ENCODE assay signal across 9 cellular contexts in the genomic region with DNA sequence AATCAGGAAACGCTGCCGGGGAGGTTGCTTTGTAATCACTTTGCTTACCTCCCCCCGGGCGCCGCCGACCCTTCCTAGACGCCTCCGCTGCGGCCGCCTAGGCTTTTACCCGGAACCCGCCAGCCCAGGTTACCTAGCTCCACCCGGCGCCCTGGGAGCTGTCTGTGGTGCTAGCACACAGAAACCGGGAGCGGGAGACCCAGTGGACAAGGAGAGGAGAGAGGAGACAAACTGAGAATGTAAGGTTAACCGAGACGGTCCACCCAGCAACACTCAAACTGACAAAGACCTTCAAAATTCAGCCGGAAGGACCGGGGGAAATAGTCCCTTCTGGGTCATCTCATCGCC. TPM values are rescaled to one million over a fixed set of nuclear protein-coding genes. Genes with fewer than 3 reads are reported as not detected.
DNase-seq lines count a peak whose midpoint lies in the region; ATAC-seq, FAIRE-seq and TF ChIP-seq lines count a peak whose summit lies in the region.
"Had no signal": no experiment of that assay in that cellular context is flagged by ENCODE, and none has a peak within 500 bp of the region (broad histone marks: within the 10 kb centered on the region; RNA-seq: fewer than 3 reads in every experiment).

No MANE protein-coding gene starts in this region.

- TF ChIP-seq CTCF in GM10266 (IDR thresholded peaks at IDR 0.05; ENCODE audit: control insufficient read depth, insufficient read depth, low read depth, missing control alignments): no peak
- TF ChIP-seq CTCF in PC-3 (conservative IDR thresholded peaks at IDR 0.05; ENCODE audit: low read depth, low read length): no peak
- TF ChIP-seq CTCF in esophagus squamous epithelium (IDR thresholded peaks at IDR 0.05): no peak
- no peak for TF ChIP-seq CTCF in osteocyte (IDR thresholded peaks at IDR 0.05)

- H3K4me3 ChIP-seq in PC-3 (ENCODE audit: low read length): no peak overlapping the region
- peak overlapping the region in 3 of 4 donors; percentile 7 to 59 (median 22) for H3K4me3 ChIP-seq in esophagus squamous epithelium

- peak; percentile 92 for ATAC-seq in PC-3

- H2AFZ ChIP-seq in PC-3 (ENCODE audit: low read length): no peak overlapping the region

- H3K4me1 ChIP-seq in PC-3 (ENCODE audit: insufficient read depth, low read length) (no peaks in the 10 kb centered on the region), esophagus squamous epithelium (peaks cover 0 to 24% (median 11%) of the 10 kb centered on the region in 3 donors)

- FAIRE-seq in GM12892 (lab: Jason Lieb, UNC): no peak

- H3F3A ChIP-seq in PC-3 (ENCODE audit: low read length, unreplicated experiment): no peaks in the 10 kb centered on the region

- H3K4me1 Mint-ChIP-seq in osteocyte (ENCODE audit: unreplicated experiment): peaks cover 10% of the 10 kb centered on the region

- H4K20me1 ChIP-seq in PC-3 (ENCODE audit: low read length): no peaks in the 10 kb centered on the region

- no peaks in the 10 kb centered on the region for H3K36me3 ChIP-seq in PC-3 (ENCODE audit: low read depth, low read length)
- no peaks in the 10 kb centered on the region for H3K36me3 ChIP-seq in esophagus squamous epithelium

- H3K27ac Mint-ChIP-seq in osteocyte (ENCODE audit: unreplicated experiment): no peak overlapping the region

- TF ChIP-seq POLR2A in esophagus squamous epithelium (IDR thresholded peaks at IDR 0.05): no peak
- no peak for TF ChIP-seq POLR2A in GM12892 (IDR thresholded peaks at IDR 0.05; ENCODE audit: low read depth, low read length)

- no peaks in the 10 kb centered on the region for H3K79me2 ChIP-seq in PC-3 (ENCODE audit: low read length)

- H3K4me2 ChIP-seq in PC-3 (ENCODE audit: low read length): peak overlapping the region; percentile 31; the same call in 1 of the 2 replicates

- H3K36me3 Mint-ChIP-seq in osteocyte (ENCODE audit: unreplicated experiment): no peaks in the 10 kb centered on the region

- H3K27ac ChIP-seq in PC-3 (ENCODE audit: low read length) (no peak overlapping the region), esophagus squamous epithelium (no peak overlapping the region)

- peaks cover 81% of the 10 kb centered on the region for H3K27me3 Mint-ChIP-seq in osteocyte (ENCODE audit: unreplicated experiment)

- POLR2A ChIA-PET in PC-3 (lab: Charles Lee; ENCODE audit: unreplicated experiment): no interaction called here

- H3K9me3 ChIP-seq in PC-3 (ENCODE audit: low read length) (no peaks in the 10 kb centered on the region), esophagus squamous epithelium (no peaks in the 10 kb centered on the region)

- H3K4me3 Mint-ChIP-seq in osteocyte (ENCODE audit: unreplicated experiment): peak overlapping the region; percentile 60

- no peaks in the 10 kb centered on the region for H3K9me3 Mint-ChIP-seq in osteocyte (ENCODE audit: unreplicated experiment)

- no TSS peak for BruUV-seq in PC-3 (replicated peaks; lab: Mats Ljungman, UMichigan)

- no peaks in the 10 kb centered on the region for H3K9me2 ChIP-seq in PC-3 (replicated peaks; ENCODE audit: low read length)

- intact Hi-C loops in PC-3 (cut with micrococcal nuclease): no loop called here
- intact Hi-C loops in esophagus squamous epithelium (cut with DNase I): no loop called here

- H3K27me3 ChIP-seq in PC-3 (ENCODE audit: low read length): peaks cover 85% of the 10 kb centered on the region
- peaks cover 15 to 100% (median 37%) of the 10 kb centered on the region in 4 donors for H3K27me3 ChIP-seq in esophagus squamous epithelium

- H3K9ac ChIP-seq in PC-3 (ENCODE audit: low read length): no peak overlapping the region

- WGBS in esophagus squamous epithelium, 2 donors: 0% methylated on average over 12 of the region's 21 CpGs; no CpG with 5 or more reads in 1 of the 2 donors

- CTCF ChIA-PET in PC-3 (lab: Charles Lee): no interaction called here

- DNase-seq in GM10266 (ENCODE audit: extremely low spot score) (peak; percentile 45), PC-3 (peak; percentile 49), esophagus squamous epithelium (lab: John Stamatoyannopoulos, UW) (no peak), osteocyte (ENCODE audit: extremely low spot score, unreplicated experiment) (no peak), NCI-H1436 treated with DMSO at 0.1 percent for 48 hours (lab: John Stamatoyannopoulos, UW) (no peak), NCI-H2081 (lab: John Stamatoyannopoulos, UW) (no peak), GM12892 (ENCODE audit: insufficient read length) (no peak), NCI-H526 treated with DMSO at 0.1 percent for 48 hours (lab: John Stamatoyannopoulos, UW) (no peak)

RNA-seq across cellular contexts. Expression of a gene that starts 9.8 kb away (rescaled TPM):
- total RNA-seq in PC-3 (2014; rRNA removed) (not detected in 2 replicates), esophagus squamous epithelium (not detected), osteocyte (not detected in 2 replicates)
- polyA plus RNA-seq in GM12892 (2012; ENCODE audit: missing spikeins): not detected
- total RNA-seq: mononuclear cell had no signal

Comparison
In these comparisons a context has a peak if more than half of its experiments do, and no peak if none do; other contexts are left out.
1. DNase-seq: peak in GM10266 (single experiment) and PC-3 (single experiment); none in esophagus squamous epithelium (single experiment), osteocyte (single experiment), NCI-H1436 treated with DMSO at 0.1 percent for 48 hours (single experiment), NCI-H2081 (0 of 2), GM12892 (single experiment) and NCI-H526 treated with DMSO at 0.1 percent for 48 hours (single experiment).